8 cellular contexts compared by ENCODE assay signal in genomic region chr16:1972490-1972877, GRCh38. TPM values are rescaled to one million over a fixed set of nuclear protein-coding genes. Genes with fewer than 3 reads are reported as not detected.
A peak's percentile ranks its signal among the peaks of the same experiment; 100 is the strongest.
DNase-seq lines count a peak whose midpoint lies in the region; ATAC-seq and TF ChIP-seq lines count a peak whose summit lies in the region.

No MANE protein-coding gene starts in this region.

- TF ChIP-seq CTCF in AG04449 (IDR thresholded peaks at IDR 0.05; ENCODE audit: insufficient read depth, low read length, missing control alignments) = no peak

- H3K9me3 ChIP-seq in subcutaneous abdominal adipose tissue (ENCODE audit: control insufficient read depth in 5 of 5, low read length in 5 of 5) = no peaks in the 10 kb centered on the region

- POLR2A ChIA-PET in AG04449 (lab: Yijun Ruan, JAX) (interaction anchor here (1.8 to 3.1 kb wide), 3 partner anchors 10 to 183 kb away, joined by 9 to 20 read pairs (median 14); partner anchors contain the start of genes NDUFB10, NOXO1 and TRAF7), HEK293T (lab: Yijun Ruan, JAX) (interaction anchor here (1.2 to 3.4 kb wide), 6 partner anchors 8 to 183 kb away, joined by 4 to 33 read pairs (median 18); partner anchors contain the start of genes MSRB1, NOXO1, RPS2 and TRAF7)

- H3K27ac Mint-ChIP-seq in activated naive CD4-positive, alpha-beta T cell treated with anti-CD3 and anti-CD28 coated beads, Interleukin-2, amount 50 U/mL, for 72 hours = peak overlapping the region; percentile 97 to 98

- H3K4me1 ChIP-seq in subcutaneous abdominal adipose tissue (ENCODE audit: control insufficient read depth in 5 of 5, insufficient read depth in 5 of 5, low read length in 5 of 5) = peaks cover 3 to 28% (median 25%) of the 10 kb centered on the region in 5 donors

- DNase-seq in AG04449 (ENCODE audit: low read depth, low spot score) (no peak), HEK293T (ENCODE audit: extremely low spot score) (peak; percentile 55), islet precursor cell (peak; percentile 62), ureter (ENCODE audit: low spot score) (no peak), GM19238 (ENCODE audit: insufficient read length, low spot score) (no peak)
- no peak for DNase-seq in activated naive CD4-positive, alpha-beta T cell treated with anti-CD3 and anti-CD28 coated beads, Interleukin-2, amount 50 U/mL, for 72 hours (ENCODE audit: low spot score in 2 of 2)

- ATAC-seq in activated naive CD4-positive, alpha-beta T cell treated with anti-CD3 and anti-CD28 coated beads, Interleukin-2, amount 50 U/mL, for 72 hours = no peak
- no peak for ATAC-seq in GM21515 (IDR thresholded peaks at IDR 0.05; ENCODE audit: unreplicated experiment)

- peak overlapping the region; percentile 85 for H3K4me3 ChIP-seq in AG04449 (ENCODE audit: low read depth, low read length)
- H3K4me3 ChIP-seq in subcutaneous abdominal adipose tissue (ENCODE audit: low read depth in 1 of 5, low read length in 5 of 5) = peak overlapping the region; percentile 64 to 92 (median 88)

- peaks cover 0 to 19% (median 7%) of the 10 kb centered on the region in 5 donors for H3K27me3 ChIP-seq in subcutaneous abdominal adipose tissue (ENCODE audit: control insufficient read depth in 5 of 5, insufficient read depth in 4 of 5, low read length in 5 of 5)

- peaks cover 21 to 30% of the 10 kb centered on the region in 2 donors for H3K36me3 Mint-ChIP-seq in activated naive CD4-positive, alpha-beta T cell treated with anti-CD3 and anti-CD28 coated beads, Interleukin-2, amount 50 U/mL, for 72 hours

- H3K9ac ChIP-seq in subcutaneous abdominal adipose tissue (ENCODE audit: low read length in 5 of 5) = peak overlapping the region in 4 of 5 donors; percentile 87 to 93 (median 89)

- H3K27ac ChIP-seq in subcutaneous abdominal adipose tissue (ENCODE audit: low read depth, low read length) = peak overlapping the region; percentile 91

- CTCF ChIA-PET in AG04449 (lab: Yijun Ruan, JAX) = interaction anchor here (1.4 to 1.7 kb wide), 2 partner anchors 10 kb away, joined by 5 to 7 read pairs; no protein-coding TSS in a partner anchor
- CTCF ChIA-PET in HEK293T (lab: Yijun Ruan, JAX) = interaction anchor here (1.4 kb wide), 1 partner anchor 43 kb away, joined by 3 read pairs; no protein-coding TSS in a partner anchor

- peaks cover 0 to 37% (median 35%) of the 10 kb centered on the region in 5 donors for H3K36me3 ChIP-seq in subcutaneous abdominal adipose tissue (ENCODE audit: control insufficient read depth in 5 of 5, insufficient read depth in 5 of 5, low read length in 5 of 5)

- no peaks in the 10 kb centered on the region for H3K9me3 Mint-ChIP-seq in activated naive CD4-positive, alpha-beta T cell treated with anti-CD3 and anti-CD28 coated beads, Interleukin-2, amount 50 U/mL, for 72 hours

TF ChIP-seq in HEK293T, 16 proteins besides CTCF, POLR2A, EP300 and RAD21:
- TF ChIP-seq BHLHE40 (IDR thresholded peaks at IDR 0.05; ENCODE audit: borderline replicate concordance) (no peak), FOXM1 (IDR thresholded peaks at IDR 0.05; ENCODE audit: borderline replicate concordance) (no peak), CTBP1 (IDR thresholded peaks at IDR 0.05; ENCODE audit: borderline replicate concordance) (no peak), ELF4 (IDR thresholded peaks at IDR 0.05) (no peak), TARDBP (IDR thresholded peaks at IDR 0.05) (no peak), NFRKB (IDR thresholded peaks at IDR 0.05) (no peak), ZNF384 (IDR thresholded peaks at IDR 0.05) (no peak)

RNA-seq across cellular contexts. Expression of gene TBL3, which starts 0.6 kb away (rescaled TPM):
- total RNA-seq in activated naive CD4-positive, alpha-beta T cell treated with anti-CD3 and anti-CD28 coated beads, Interleukin-2, amount 50 U/mL, for 72 hours = 10 to 100 TPM; 18.8 to 37.2 TPM
- 37.0 TPM for total RNA-seq in ureter

RNA-seq across cellular contexts. Expression of gene RNF151, which starts 5.8 kb away (rescaled TPM):
- total RNA-seq in activated naive CD4-positive, alpha-beta T cell treated with anti-CD3 and anti-CD28 coated beads, Interleukin-2, amount 50 U/mL, for 72 hours = under 1 TPM in 1 of 2 donors, not detected in 1; 0.41 TPM
- total RNA-seq in ureter = not detected

RNA-seq across cellular contexts. Expression of gene RPS2, which starts 7.9 kb away (rescaled TPM):
- total RNA-seq in activated naive CD4-positive, alpha-beta T cell treated with anti-CD3 and anti-CD28 coated beads, Interleukin-2, amount 50 U/mL, for 72 hours = 1,000 to 10,000 TPM; 5,211 to 5,668 TPM
- 2,737 TPM for total RNA-seq in ureter

RNA-seq across cellular contexts. Expression of gene NOXO1, which starts 8.8 kb away (rescaled TPM):
- total RNA-seq in activated naive CD4-positive, alpha-beta T cell treated with anti-CD3 and anti-CD28 coated beads, Interleukin-2, amount 50 U/mL, for 72 hours = not detected
- 0.65 TPM for total RNA-seq in ureter

RNA-seq across cellular contexts. Expression of gene GFER, which starts 11.5 kb away (rescaled TPM):
- 10 to 100 TPM; 19.1 to 25.0 TPM for total RNA-seq in activated naive CD4-positive, alpha-beta T cell treated with anti-CD3 and anti-CD28 coated beads, Interleukin-2, amount 50 U/mL, for 72 hours
- 16.5 TPM for total RNA-seq in ureter

Comparison
In these comparisons a context has a peak if more than half of its experiments do, and no peak if none do; other contexts are left out.
1. DNase-seq: peak in HEK293T (single experiment) and islet precursor cell (single experiment); none in AG04449 (single experiment), activated naive CD4-positive, alpha-beta T cell treated with anti-CD3 and anti-CD28 coated beads, Interleukin-2, amount 50 U/mL, for 72 hours (0 of 2), ureter (single experiment) and GM19238 (single experiment).